Comparison of ENCODE assay signal across 37 cellular contexts in the genomic region with DNA sequence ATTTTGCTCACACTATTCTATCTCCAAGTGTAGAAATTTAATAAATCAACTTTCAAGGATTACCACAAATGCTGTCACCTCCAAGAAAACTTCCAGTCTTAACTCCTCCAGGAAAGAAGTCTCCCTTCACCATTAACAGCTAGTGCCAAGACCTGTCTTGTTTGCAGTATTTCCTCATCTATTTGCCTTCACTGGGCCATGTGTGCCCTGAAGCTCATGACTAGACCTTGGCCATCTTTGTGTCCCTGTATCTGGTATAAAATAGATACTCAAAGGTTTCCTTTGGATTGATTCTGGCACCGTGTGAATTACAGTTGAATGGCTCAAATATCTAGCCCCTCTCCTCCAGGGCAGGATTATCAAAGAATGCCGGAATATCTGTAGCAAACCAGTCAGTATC.
A peak's percentile ranks its signal among the peaks of the same experiment; 100 is the strongest.
DNase-seq lines count a peak whose midpoint lies in the region; ATAC-seq, FAIRE-seq and TF ChIP-seq lines count a peak whose summit lies in the region.
"Had no signal": no experiment of that assay in that cellular context is flagged by ENCODE, and none has a peak within 500 bp of the region (broad histone marks: within the 10 kb centered on the region; RNA-seq: fewer than 3 reads in every experiment).

No MANE protein-coding gene starts in this region.

- H3K36me3 ChIP-seq in liver (ENCODE audit: control insufficient read depth in 4 of 4, insufficient read depth in 3 of 4, low read depth in 1 of 4, low read length in 3 of 4) (no peaks in the 10 kb centered on the region), HepG2 (replicated peaks in 1 of 2; ENCODE audit: control insufficient read depth in 1 of 2, insufficient read depth in 2 of 2, low read length in 2 of 2) (no peaks in the 10 kb centered on the region), right lobe of liver (no peaks in the 10 kb centered on the region)
- H3K36me3 ChIP-seq: BE2C; BLaER1; BLaER1 treated with 17β-estradiol and CSF1 and Interleukin-3, amounts not matched to agents 10 nM and 100 nM had no signal

- H3K27ac ChIP-seq in liver (ENCODE audit: low read depth in 1 of 2, low read length in 2 of 2) (no peak overlapping the region), HepG2 (ENCODE audit: extremely low read length, insufficient read depth, low read length) (no peak overlapping the region), right lobe of liver (no peak overlapping the region)
- H3K27ac ChIP-seq: 22Rv1; A549; BLaER1; BLaER1 treated with 17β-estradiol and CSF1 and Interleukin-3, amounts not matched to agents 10 nM and 100 nM; C4-2B had no signal

- WGBS in liver = 71% methylated on average over 2 of the region's 2 CpGs
- 3% methylated on average over 2 of the region's 2 CpGs for WGBS in HepG2 (ENCODE audit: low lambda C conversion rate)
- WGBS in right lobe of liver (ENCODE audit: insufficient coverage, low coverage, low lambda C conversion rate, missing lambda C conversion rate) = 59% methylated on average over 2 of the region's 2 CpGs

- no peak for TF ChIP-seq RAD21 in liver (IDR thresholded peaks at IDR 0.05)
- TF ChIP-seq RAD21 in HepG2 (CRISPR knock-in tag; IDR thresholded peaks at IDR 0.05) = no peak

- CTCF ChIA-PET in HepG2 (lab: Yijun Ruan, JAX; ENCODE audit: low intra/inter-chr PET ratio, low total read pairs) = no interaction called here

- ATAC-seq in HepG2 = no peak
- ATAC-seq in left lobe of liver = peak; percentile 78
- peak; percentile 50 to 79 (median 74) for ATAC-seq in right lobe of liver
- no peak for ATAC-seq in HG02798 (IDR thresholded peaks at IDR 0.05; ENCODE audit: poor library complexity, unreplicated experiment)
- ATAC-seq: A549; CD8-positive, alpha-beta T cell had no signal

- peak overlapping the region; percentile 11 for H3K27ac Mint-ChIP-seq in dendritic cell treated with granulocyte-macrophage colony-stimulating factor and Interleukin-4, amounts not matched to agents 40 ng/mL and 50 ng/mL, for 4 days
- H3K27ac Mint-ChIP-seq: B cell; CD14-positive monocyte; CD4-positive, alpha-beta memory T cell; CD4-positive, alpha-beta T cell; CD4-positive, CD25-positive, alpha-beta regulatory T cell; CD8-positive, alpha-beta memory T cell; CD8-positive, alpha-beta T cell had no signal

- FAIRE-seq in HepG2 (lab: Jason Lieb, UNC) = no peak
- FAIRE-seq: A204.1, A549, D721Med had no signal

- no peak overlapping the region for H3K4me2 ChIP-seq in HepG2 (ENCODE audit: low read depth, low read length)
- H3K4me2 ChIP-seq: A549; BLaER1; BLaER1 treated with 17β-estradiol and CSF1 and Interleukin-3, amounts not matched to agents 10 nM and 100 nM had no signal

- POLR2A ChIA-PET in HepG2 (lab: Yijun Ruan, JAX) = no interaction called here

- H3K27me3 ChIP-seq in liver (ENCODE audit: control insufficient read depth in 4 of 4, insufficient read depth in 4 of 4, low read length in 3 of 4) (no peaks in the 10 kb centered on the region), HepG2 (ENCODE audit: control insufficient read depth in 1 of 2, insufficient read depth in 2 of 2, low read length in 2 of 2) (no peaks in the 10 kb centered on the region; a peak in 1 of 5 replicates), right lobe of liver (no peaks in the 10 kb centered on the region)
- H3K27me3 ChIP-seq: BE2C; BLaER1; BLaER1 treated with 17β-estradiol and CSF1 and Interleukin-3, amounts not matched to agents 10 nM and 100 nM had no signal

- no peak overlapping the region for H3K4me3 Mint-ChIP-seq in dendritic cell treated with granulocyte-macrophage colony-stimulating factor and Interleukin-4, amounts not matched to agents 40 ng/mL and 50 ng/mL, for 4 days
- H3K4me3 Mint-ChIP-seq: B cell; CD14-positive monocyte; CD4-positive, alpha-beta memory T cell; CD4-positive, alpha-beta T cell; CD4-positive, CD25-positive, alpha-beta regulatory T cell; CD8-positive, alpha-beta T cell had no signal

- TF ChIP-seq POLR2A in HepG2 (IDR thresholded peaks at IDR 0.05; ENCODE audit: insufficient read depth in 1 of 2, low read depth in 2 of 2, low read length in 2 of 2) (no peak), right lobe of liver (IDR thresholded peaks at IDR 0.05) (no peak)

- no peaks in the 10 kb centered on the region for H3K79me2 ChIP-seq in HepG2 (ENCODE audit: insufficient read depth, low read length)

- H3K4me1 ChIP-seq in liver (ENCODE audit: control insufficient read depth in 4 of 4, insufficient read depth in 4 of 4, low read length in 3 of 4) (no peaks in the 10 kb centered on the region), HepG2 (ENCODE audit: insufficient read depth, low read length) (no peaks in the 10 kb centered on the region), right lobe of liver (peaks cover 0 to 19% (median 2%) of the 10 kb centered on the region in 4 donors)
- H3K4me1 ChIP-seq: A549, BE2C, BLaER1, Caco-2 had no signal

- H3K4me1 Mint-ChIP-seq in dendritic cell treated with granulocyte-macrophage colony-stimulating factor and Interleukin-4, amounts not matched to agents 40 ng/mL and 50 ng/mL, for 4 days (ENCODE audit: low read depth) = peaks cover 31% of the 10 kb centered on the region
- H3K4me1 Mint-ChIP-seq: B cell; CD4-positive, alpha-beta memory T cell; CD4-positive, CD25-positive, alpha-beta regulatory T cell; CD8-positive, alpha-beta memory T cell had no signal

- no peaks in the 10 kb centered on the region for H3K9me3 Mint-ChIP-seq in dendritic cell treated with granulocyte-macrophage colony-stimulating factor and Interleukin-4, amounts not matched to agents 40 ng/mL and 50 ng/mL, for 4 days

- BruUV-seq in HepG2 (replicated peaks; lab: Mats Ljungman, UMichigan) = no TSS peak

- intact Hi-C loops in HepG2 (cut with micrococcal nuclease; ENCODE audit: unreplicated experiment) (no loop called here), right lobe of liver (cut with DNase I) (no loop called here), posterior cingulate gyrus (cut with DNase I) (no loop called here)
- intact Hi-C loops in dendritic cell treated with granulocyte-macrophage colony-stimulating factor and Interleukin-4, amounts not matched to agents 40 ng/mL and 50 ng/mL, for 4 days (cut with micrococcal nuclease) = no loop called here

- TF ChIP-seq EP300 in HepG2 (IDR thresholded peaks at IDR 0.05; ENCODE audit: low read depth in 2 of 2, low read length in 2 of 2) = no peak
- TF ChIP-seq EP300 in HepG2 (CRISPR knock-in tag; IDR thresholded peaks at IDR 0.05; ENCODE audit: borderline replicate concordance) = no peak

- H3K9me3 ChIP-seq in liver (ENCODE audit: control insufficient read depth in 4 of 4, low read length in 3 of 4) (no peaks in the 10 kb centered on the region), HepG2 (ENCODE audit: low read length) (no peaks in the 10 kb centered on the region), right lobe of liver (no peaks in the 10 kb centered on the region)
- H3K9me3 ChIP-seq: A549; BE2C; BLaER1; BLaER1 treated with 17β-estradiol and CSF1 and Interleukin-3, amounts not matched to agents 10 nM and 100 nM; Caco-2 had no signal

- no peaks in the 10 kb centered on the region for H4K20me1 ChIP-seq in HepG2 (ENCODE audit: insufficient read depth, low read length)
- H4K20me1 ChIP-seq: BLaER1; BLaER1 treated with 17β-estradiol and CSF1 and Interleukin-3, amounts not matched to agents 10 nM and 100 nM had no signal

- in situ Hi-C loops in HepG2 (cut with HindIII; ENCODE audit: extremely low pct_ligation_motif_present, low pct_unique_long_range_greater_than_20kb) = no loop called here

- peaks cover 17% of the 10 kb centered on the region for H3K27me3 Mint-ChIP-seq in dendritic cell treated with granulocyte-macrophage colony-stimulating factor and Interleukin-4, amounts not matched to agents 40 ng/mL and 50 ng/mL, for 4 days
- H3K27me3 Mint-ChIP-seq: CD4-positive, alpha-beta memory T cell; CD4-positive, CD25-positive, alpha-beta regulatory T cell had no signal

- H3K9ac ChIP-seq in liver (ENCODE audit: low read depth in 1 of 2, low read length in 2 of 2) (no peak overlapping the region), HepG2 (ENCODE audit: insufficient read depth, low read depth, low read length) (no peak overlapping the region)
- H3K9ac ChIP-seq: BLaER1; BLaER1 treated with 17β-estradiol and CSF1 and Interleukin-3, amounts not matched to agents 10 nM and 100 nM had no signal

- DNase-seq in HepG2 (ENCODE audit: low spot score) (no peak), left lobe of liver (ENCODE audit: low spot score) (no peak), right lobe of liver (no peak), posterior cingulate gyrus (no peak)
- no peak for DNase-seq in stimulated activated CD4-positive, alpha-beta T cell treated with anti-CD3 and anti-CD28 coated beads, Interleukin-15, amount 100 ng/mL, for 24 hours
- DNase-seq: 8988T; ACHN; AML-193; BE2C; C1 segment of cervical spinal cord; Caco-2; Calu3; CD4-positive, alpha-beta memory T cell; CD4-positive, alpha-beta T cell; CD4-positive, CD25-positive, alpha-beta regulatory T cell; CD8-positive, alpha-beta memory T cell; CD8-positive, alpha-beta T cell; COR-L47; DMS 273 treated with DMSO at 0.1 percent for 48 hours; DMS153; DMS53; DMS79; DMS79 treated with DMSO at 0.1 percent for 48 hours; DND-41; EL had no signal

- TF ChIP-seq CTCF in liver (IDR thresholded peaks at IDR 0.05; ENCODE audit: low read depth, low read length, missing input control) = no peak
- no peak for TF ChIP-seq CTCF in HepG2 (CRISPR knock-in tag; IDR thresholded peaks at IDR 0.05)
- no peak for TF ChIP-seq CTCF in right lobe of liver (IDR thresholded peaks at IDR 0.05)

- H3K36me3 Mint-ChIP-seq in dendritic cell treated with granulocyte-macrophage colony-stimulating factor and Interleukin-4, amounts not matched to agents 40 ng/mL and 50 ng/mL, for 4 days (ENCODE audit: low read depth) = no peaks in the 10 kb centered on the region
- H3K36me3 Mint-ChIP-seq: CD4-positive, alpha-beta memory T cell; CD4-positive, CD25-positive, alpha-beta regulatory T cell; CD8-positive, alpha-beta memory T cell; CD8-positive, alpha-beta T cell had no signal

- no peak overlapping the region for H2AFZ ChIP-seq in HepG2 (ENCODE audit: low read length)

- H3K4me3 ChIP-seq in liver (ENCODE audit: low read depth in 1 of 3, low read length in 3 of 3) (no peak overlapping the region), HepG2 (replicated peaks in 1 of 3; ENCODE audit: insufficient read depth in 1 of 3, low read depth in 2 of 3, low read length in 3 of 3) (no peak overlapping the region), right lobe of liver (no peak overlapping the region)
- H3K4me3 ChIP-seq: A549; BLaER1; BLaER1 treated with 17β-estradiol and CSF1 and Interleukin-3, amounts not matched to agents 10 nM and 100 nM had no signal

TF ChIP-seq in liver, 16 proteins besides CTCF, POLR2A, EP300 and RAD21 (continues in another document):
- TF ChIP-seq YY1 (IDR thresholded peaks at IDR 0.05) (peak; percentile 59), SP1 (IDR thresholded peaks at IDR 0.05) (no peak), HNF4A (conservative IDR thresholded peaks at IDR 0.05) (peak in 1 of 2 donors; percentile 49), GABPA (IDR thresholded peaks at IDR 0.05 in 1 of 2, conservative IDR thresholded peaks at IDR 0.05 in 1 of 2) (no peak)

Comparison
In these comparisons a context has a peak if more than half of its experiments do, and no peak if none do; other contexts are left out.
1. ATAC-seq: peak in left lobe of liver (single experiment) and right lobe of liver (4 of 4); none in HepG2 (single experiment) and HG02798 (single experiment).